ENCODE assay signal across 1 cellular context in the genomic region with DNA sequence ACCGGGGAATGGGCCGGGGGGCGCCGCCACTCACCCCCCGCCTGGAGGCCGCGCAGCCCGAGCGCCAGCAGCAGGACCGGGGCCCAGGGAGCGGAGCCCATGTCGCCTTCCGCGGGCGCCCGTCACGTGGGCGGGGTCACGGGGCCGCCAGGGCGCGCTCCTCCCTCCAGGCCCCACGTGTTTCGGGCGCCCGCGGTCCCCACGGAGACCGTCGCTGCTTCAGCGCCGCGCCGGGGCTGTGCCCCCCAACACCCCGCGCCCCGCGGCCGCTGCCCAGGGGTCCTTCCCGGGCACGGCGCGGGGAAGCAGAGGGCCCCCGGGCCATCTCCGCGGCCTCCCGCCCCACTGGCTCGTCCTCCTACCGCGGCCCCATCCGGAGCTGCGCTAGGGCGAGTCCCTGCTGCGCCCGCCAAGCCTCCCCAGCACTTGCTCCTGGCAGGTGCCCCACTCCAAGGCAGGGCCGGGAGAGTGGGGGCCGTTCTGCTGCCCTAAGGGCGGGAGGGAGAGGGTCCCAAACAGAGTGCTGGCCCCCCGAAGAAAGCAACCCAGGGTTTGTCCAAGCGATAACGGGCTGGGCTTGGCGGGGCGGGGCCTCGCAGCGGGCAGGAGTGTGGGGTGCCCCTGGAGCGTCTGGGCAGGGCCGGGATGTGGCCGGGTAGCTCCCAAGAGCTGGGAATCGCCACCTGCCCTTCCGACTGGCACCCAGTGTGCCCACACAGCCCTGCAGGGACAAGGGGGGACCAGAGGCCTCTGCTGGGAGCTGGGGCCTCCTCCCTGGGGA.
TF ChIP-seq lines count a peak whose summit lies in the region.

A gene (minus strand): TSS at position 121 of the 781 bp plus-strand sequence. CDS start 20 bp downstream, at position 101.

TF ChIP-seq in GM12878, 131 proteins besides CTCF, POLR2A, EP300 and RAD21 (continued from another document and continues in another):
- TF ChIP-seq, protein P1, sequence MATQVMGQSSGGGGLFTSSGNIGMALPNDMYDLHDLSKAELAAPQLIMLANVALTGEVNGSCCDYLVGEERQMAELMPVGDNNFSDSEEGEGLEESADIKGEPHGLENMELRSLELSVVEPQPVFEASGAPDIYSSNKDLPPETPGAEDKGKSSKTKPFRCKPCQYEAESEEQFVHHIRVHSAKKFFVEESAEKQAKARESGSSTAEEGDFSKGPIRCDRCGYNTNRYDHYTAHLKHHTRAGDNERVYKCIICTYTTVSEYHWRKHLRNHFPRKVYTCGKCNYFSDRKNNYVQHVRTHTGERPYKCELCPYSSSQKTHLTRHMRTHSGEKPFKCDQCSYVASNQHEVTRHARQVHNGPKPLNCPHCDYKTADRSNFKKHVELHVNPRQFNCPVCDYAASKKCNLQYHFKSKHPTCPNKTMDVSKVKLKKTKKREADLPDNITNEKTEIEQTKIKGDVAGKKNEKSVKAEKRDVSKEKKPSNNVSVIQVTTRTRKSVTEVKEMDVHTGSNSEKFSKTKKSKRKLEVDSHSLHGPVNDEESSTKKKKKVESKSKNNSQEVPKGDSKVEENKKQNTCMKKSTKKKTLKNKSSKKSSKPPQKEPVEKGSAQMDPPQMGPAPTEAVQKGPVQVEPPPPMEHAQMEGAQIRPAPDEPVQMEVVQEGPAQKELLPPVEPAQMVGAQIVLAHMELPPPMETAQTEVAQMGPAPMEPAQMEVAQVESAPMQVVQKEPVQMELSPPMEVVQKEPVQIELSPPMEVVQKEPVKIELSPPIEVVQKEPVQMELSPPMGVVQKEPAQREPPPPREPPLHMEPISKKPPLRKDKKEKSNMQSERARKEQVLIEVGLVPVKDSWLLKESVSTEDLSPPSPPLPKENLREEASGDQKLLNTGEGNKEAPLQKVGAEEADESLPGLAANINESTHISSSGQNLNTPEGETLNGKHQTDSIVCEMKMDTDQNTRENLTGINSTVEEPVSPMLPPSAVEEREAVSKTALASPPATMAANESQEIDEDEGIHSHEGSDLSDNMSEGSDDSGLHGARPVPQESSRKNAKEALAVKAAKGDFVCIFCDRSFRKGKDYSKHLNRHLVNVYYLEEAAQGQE (IDR thresholded peaks at IDR 0.05; ENCODE audit: low read depth, low read length) = no peak
- TF ChIP-seq ZNF24 (IDR thresholded peaks at IDR 0.05) = 0 out of 2 replicates have a peak, but pooled peaks have one; percentile 39
- TF ChIP-seq, protein P2, sequence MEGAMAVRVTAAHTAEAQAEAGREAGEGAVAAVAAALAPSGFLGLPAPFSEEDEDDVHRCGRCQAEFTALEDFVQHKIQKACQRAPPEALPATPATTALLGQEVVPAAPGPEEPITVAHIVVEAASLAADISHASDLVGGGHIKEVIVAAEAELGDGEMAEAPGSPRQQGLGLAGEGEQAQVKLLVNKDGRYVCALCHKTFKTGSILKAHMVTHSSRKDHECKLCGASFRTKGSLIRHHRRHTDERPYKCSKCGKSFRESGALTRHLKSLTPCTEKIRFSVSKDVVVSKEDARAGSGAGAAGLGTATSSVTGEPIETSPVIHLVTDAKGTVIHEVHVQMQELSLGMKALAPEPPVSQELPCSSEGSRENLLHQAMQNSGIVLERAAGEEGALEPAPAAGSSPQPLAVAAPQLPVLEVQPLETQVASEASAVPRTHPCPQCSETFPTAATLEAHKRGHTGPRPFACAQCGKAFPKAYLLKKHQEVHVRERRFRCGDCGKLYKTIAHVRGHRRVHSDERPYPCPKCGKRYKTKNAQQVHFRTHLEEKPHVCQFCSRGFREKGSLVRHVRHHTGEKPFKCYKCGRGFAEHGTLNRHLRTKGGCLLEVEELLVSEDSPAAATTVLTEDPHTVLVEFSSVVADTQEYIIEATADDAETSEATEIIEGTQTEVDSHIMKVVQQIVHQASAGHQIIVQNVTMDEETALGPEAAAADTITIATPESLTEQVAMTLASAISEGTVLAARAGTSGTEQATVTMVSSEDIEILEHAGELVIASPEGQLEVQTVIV (IDR thresholded peaks at IDR 0.05; ENCODE audit: borderline replicate concordance, partially characterized antibody) = no peak
- TF ChIP-seq, protein P3, sequence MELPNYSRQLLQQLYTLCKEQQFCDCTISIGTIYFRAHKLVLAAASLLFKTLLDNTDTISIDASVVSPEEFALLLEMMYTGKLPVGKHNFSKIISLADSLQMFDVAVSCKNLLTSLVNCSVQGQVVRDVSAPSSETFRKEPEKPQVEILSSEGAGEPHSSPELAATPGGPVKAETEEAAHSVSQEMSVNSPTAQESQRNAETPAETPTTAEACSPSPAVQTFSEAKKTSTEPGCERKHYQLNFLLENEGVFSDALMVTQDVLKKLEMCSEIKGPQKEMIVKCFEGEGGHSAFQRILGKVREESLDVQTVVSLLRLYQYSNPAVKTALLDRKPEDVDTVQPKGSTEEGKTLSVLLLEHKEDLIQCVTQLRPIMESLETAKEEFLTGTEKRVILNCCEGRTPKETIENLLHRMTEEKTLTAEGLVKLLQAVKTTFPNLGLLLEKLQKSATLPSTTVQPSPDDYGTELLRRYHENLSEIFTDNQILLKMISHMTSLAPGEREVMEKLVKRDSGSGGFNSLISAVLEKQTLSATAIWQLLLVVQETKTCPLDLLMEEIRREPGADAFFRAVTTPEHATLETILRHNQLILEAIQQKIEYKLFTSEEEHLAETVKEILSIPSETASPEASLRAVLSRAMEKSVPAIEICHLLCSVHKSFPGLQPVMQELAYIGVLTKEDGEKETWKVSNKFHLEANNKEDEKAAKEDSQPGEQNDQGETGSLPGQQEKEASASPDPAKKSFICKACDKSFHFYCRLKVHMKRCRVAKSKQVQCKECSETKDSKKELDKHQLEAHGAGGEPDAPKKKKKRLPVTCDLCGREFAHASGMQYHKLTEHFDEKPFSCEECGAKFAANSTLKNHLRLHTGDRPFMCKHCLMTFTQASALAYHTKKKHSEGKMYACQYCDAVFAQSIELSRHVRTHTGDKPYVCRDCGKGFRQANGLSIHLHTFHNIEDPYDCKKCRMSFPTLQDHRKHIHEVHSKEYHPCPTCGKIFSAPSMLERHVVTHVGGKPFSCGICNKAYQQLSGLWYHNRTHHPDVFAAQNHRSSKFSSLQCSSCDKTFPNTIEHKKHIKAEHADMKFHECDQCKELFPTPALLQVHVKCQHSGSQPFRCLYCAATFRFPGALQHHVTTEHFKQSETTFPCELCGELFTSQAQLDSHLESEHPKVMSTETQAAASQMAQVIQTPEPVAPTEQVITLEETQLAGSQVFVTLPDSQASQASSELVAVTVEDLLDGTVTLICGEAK (IDR thresholded peaks at IDR 0.05; ENCODE audit: borderline replicate concordance) = no peak
- TF ChIP-seq ZNF217 (IDR thresholded peaks at IDR 0.05) = peak; percentile 64; the same call in 1 of the 2 replicates
- TF ChIP-seq FOS (IDR thresholded peaks at IDR 0.05; ENCODE audit: borderline replicate concordance, extremely low read depth, insufficient read length) = peak; percentile 30
- TF ChIP-seq NBN (IDR thresholded peaks at IDR 0.05) = no peak
- no peak for TF ChIP-seq PML (IDR thresholded peaks at IDR 0.05; ENCODE audit: low read length)
- TF ChIP-seq, protein P4, sequence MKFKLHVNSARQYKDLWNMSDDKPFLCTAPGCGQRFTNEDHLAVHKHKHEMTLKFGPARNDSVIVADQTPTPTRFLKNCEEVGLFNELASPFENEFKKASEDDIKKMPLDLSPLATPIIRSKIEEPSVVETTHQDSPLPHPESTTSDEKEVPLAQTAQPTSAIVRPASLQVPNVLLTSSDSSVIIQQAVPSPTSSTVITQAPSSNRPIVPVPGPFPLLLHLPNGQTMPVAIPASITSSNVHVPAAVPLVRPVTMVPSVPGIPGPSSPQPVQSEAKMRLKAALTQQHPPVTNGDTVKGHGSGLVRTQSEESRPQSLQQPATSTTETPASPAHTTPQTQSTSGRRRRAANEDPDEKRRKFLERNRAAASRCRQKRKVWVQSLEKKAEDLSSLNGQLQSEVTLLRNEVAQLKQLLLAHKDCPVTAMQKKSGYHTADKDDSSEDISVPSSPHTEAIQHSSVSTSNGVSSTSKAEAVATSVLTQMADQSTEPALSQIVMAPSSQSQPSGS (IDR thresholded peaks at IDR 0.05; ENCODE audit: low read length) = no peak
- TF ChIP-seq LARP7 (IDR thresholded peaks at IDR 0.05) = peak; percentile 84
- TF ChIP-seq, protein P5, sequence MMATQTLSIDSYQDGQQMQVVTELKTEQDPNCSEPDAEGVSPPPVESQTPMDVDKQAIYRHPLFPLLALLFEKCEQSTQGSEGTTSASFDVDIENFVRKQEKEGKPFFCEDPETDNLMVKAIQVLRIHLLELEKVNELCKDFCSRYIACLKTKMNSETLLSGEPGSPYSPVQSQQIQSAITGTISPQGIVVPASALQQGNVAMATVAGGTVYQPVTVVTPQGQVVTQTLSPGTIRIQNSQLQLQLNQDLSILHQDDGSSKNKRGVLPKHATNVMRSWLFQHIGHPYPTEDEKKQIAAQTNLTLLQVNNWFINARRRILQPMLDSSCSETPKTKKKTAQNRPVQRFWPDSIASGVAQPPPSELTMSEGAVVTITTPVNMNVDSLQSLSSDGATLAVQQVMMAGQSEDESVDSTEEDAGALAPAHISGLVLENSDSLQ (IDR thresholded peaks at IDR 0.05) = no peak
- no peak for TF ChIP-seq PAX8 (IDR thresholded peaks at IDR 0.05)
- TF ChIP-seq NR2C2 (IDR thresholded peaks at IDR 0.05; ENCODE audit: borderline replicate concordance, control insufficient read depth, insufficient read length, low read depth) = no peak
- TF ChIP-seq ZNF384 (IDR thresholded peaks at IDR 0.05; ENCODE audit: borderline replicate concordance, low read depth, low read length) = no peak
- no peak for TF ChIP-seq ZBED1 (IDR thresholded peaks at IDR 0.05; ENCODE audit: borderline replicate concordance)
- TF ChIP-seq, protein P6, sequence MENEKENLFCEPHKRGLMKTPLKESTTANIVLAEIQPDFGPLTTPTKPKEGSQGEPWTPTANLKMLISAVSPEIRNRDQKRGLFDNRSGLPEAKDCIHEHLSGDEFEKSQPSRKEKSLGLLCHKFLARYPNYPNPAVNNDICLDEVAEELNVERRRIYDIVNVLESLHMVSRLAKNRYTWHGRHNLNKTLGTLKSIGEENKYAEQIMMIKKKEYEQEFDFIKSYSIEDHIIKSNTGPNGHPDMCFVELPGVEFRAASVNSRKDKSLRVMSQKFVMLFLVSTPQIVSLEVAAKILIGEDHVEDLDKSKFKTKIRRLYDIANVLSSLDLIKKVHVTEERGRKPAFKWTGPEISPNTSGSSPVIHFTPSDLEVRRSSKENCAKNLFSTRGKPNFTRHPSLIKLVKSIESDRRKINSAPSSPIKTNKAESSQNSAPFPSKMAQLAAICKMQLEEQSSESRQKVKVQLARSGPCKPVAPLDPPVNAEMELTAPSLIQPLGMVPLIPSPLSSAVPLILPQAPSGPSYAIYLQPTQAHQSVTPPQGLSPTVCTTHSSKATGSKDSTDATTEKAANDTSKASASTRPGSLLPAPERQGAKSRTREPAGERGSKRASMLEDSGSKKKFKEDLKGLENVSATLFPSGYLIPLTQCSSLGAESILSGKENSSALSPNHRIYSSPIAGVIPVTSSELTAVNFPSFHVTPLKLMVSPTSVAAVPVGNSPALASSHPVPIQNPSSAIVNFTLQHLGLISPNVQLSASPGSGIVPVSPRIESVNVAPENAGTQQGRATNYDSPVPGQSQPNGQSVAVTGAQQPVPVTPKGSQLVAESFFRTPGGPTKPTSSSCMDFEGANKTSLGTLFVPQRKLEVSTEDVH (IDR thresholded peaks at IDR 0.05; ENCODE audit: low read depth, partially characterized antibody) = no peak
- TF ChIP-seq CREB1 (IDR thresholded peaks at IDR 0.05; ENCODE audit: low read depth) = no peak
- peak; percentile 82; the same call in 1 of the 2 replicates for TF ChIP-seq RB1 (IDR thresholded peaks at IDR 0.05; ENCODE audit: borderline replicate concordance)
- TF ChIP-seq ESRRA (IDR thresholded peaks at IDR 0.05; ENCODE audit: low read length) = no peak
- TF ChIP-seq HDGF (IDR thresholded peaks at IDR 0.05) = no peak
- TF ChIP-seq, protein P7, sequence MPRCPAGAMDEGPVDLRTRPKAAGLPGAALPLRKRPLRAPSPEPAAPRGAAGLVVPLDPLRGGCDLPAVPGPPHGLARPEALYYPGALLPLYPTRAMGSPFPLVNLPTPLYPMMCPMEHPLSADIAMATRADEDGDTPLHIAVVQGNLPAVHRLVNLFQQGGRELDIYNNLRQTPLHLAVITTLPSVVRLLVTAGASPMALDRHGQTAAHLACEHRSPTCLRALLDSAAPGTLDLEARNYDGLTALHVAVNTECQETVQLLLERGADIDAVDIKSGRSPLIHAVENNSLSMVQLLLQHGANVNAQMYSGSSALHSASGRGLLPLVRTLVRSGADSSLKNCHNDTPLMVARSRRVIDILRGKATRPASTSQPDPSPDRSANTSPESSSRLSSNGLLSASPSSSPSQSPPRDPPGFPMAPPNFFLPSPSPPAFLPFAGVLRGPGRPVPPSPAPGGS (IDR thresholded peaks at IDR 0.05; ENCODE audit: borderline replicate concordance, insufficient read depth, low read depth, low read length, poor library complexity, severe bottlenecking) = no peak
- TF ChIP-seq TCF7 (IDR thresholded peaks at IDR 0.05; ENCODE audit: borderline replicate concordance) = no peak
- no peak for TF ChIP-seq POU2F2 (IDR thresholded peaks at IDR 0.05; ENCODE audit: borderline replicate concordance, low read depth, low read length)
- TF ChIP-seq SMAD5 (IDR thresholded peaks at IDR 0.05; ENCODE audit: low read depth) = no peak
- TF ChIP-seq TARDBP (IDR thresholded peaks at IDR 0.05; ENCODE audit: borderline replicate concordance) = no peak
- TF ChIP-seq NRF1 (conservative IDR thresholded peaks at IDR 0.05; ENCODE audit: low read depth, low read length) = no peak
- TF ChIP-seq SPI1 (IDR thresholded peaks at IDR 0.05; ENCODE audit: borderline replicate concordance, insufficient read depth, low read depth, low read length) = no peak
- no peak for TF ChIP-seq JUNB (IDR thresholded peaks at IDR 0.05)
- TF ChIP-seq MXI1 (IDR thresholded peaks at IDR 0.05; ENCODE audit: low read depth, low read length) = peak; percentile 96
- no peak for TF ChIP-seq PAX5 (IDR thresholded peaks at IDR 0.05; ENCODE audit: borderline replicate concordance, low read depth, low read length)
- TF ChIP-seq IRF4 (IDR thresholded peaks at IDR 0.05; ENCODE audit: low read depth, low read length) = no peak
- TF ChIP-seq CBX5 (IDR thresholded peaks at IDR 0.05; ENCODE audit: low read depth) = no peak
- TF ChIP-seq, protein P8, sequence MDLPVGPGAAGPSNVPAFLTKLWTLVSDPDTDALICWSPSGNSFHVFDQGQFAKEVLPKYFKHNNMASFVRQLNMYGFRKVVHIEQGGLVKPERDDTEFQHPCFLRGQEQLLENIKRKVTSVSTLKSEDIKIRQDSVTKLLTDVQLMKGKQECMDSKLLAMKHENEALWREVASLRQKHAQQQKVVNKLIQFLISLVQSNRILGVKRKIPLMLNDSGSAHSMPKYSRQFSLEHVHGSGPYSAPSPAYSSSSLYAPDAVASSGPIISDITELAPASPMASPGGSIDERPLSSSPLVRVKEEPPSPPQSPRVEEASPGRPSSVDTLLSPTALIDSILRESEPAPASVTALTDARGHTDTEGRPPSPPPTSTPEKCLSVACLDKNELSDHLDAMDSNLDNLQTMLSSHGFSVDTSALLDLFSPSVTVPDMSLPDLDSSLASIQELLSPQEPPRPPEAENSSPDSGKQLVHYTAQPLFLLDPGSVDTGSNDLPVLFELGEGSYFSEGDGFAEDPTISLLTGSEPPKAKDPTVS (IDR thresholded peaks at IDR 0.05; ENCODE audit: low read depth, low read length) = no peak
- TF ChIP-seq HCFC1 (IDR thresholded peaks at IDR 0.05; ENCODE audit: low read length) = no peak
- TF ChIP-seq, protein P9, sequence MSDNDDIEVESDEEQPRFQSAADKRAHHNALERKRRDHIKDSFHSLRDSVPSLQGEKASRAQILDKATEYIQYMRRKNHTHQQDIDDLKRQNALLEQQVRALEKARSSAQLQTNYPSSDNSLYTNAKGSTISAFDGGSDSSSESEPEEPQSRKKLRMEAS (IDR thresholded peaks at IDR 0.05; ENCODE audit: low read depth, low read length) = peak; percentile 93
